In genomic region chr12:103036581-103037214, GRCh38 we compare ENCODE assay signal across 15 cellular contexts.
"Had no signal": no experiment of that assay in that cellular context is flagged by ENCODE, and none has a peak within 500 bp of the region (broad histone marks: within the 10 kb centered on the region; RNA-seq: fewer than 3 reads in every experiment).

No MANE protein-coding gene starts in this region.

- H3K9me3 Mint-ChIP-seq: activated CD4-positive, alpha-beta memory T cell treated with anti-CD3 and anti-CD28 coated beads for 36 hours had no signal

- H3K4me1 Mint-ChIP-seq: activated CD8-positive, alpha-beta memory T cell treated with anti-CD3 and anti-CD28 coated beads, Interleukin-2, amount 10 ng/mL, durations not matched to agents 7 days and 5 days; activated naive CD8-positive, alpha-beta T cell treated with anti-CD3 and anti-CD28 coated beads for 36 hours had no signal

- H3K36me3 Mint-ChIP-seq: activated CD4-positive, alpha-beta memory T cell treated with anti-CD3 and anti-CD28 coated beads for 36 hours; activated CD8-positive, alpha-beta memory T cell treated with anti-CD3 and anti-CD28 coated beads, Interleukin-2, amount 10 ng/mL, durations not matched to agents 7 days and 5 days; activated naive CD8-positive, alpha-beta T cell treated with anti-CD3 and anti-CD28 coated beads for 36 hours had no signal

- H3K27ac Mint-ChIP-seq: activated CD4-positive, alpha-beta memory T cell treated with anti-CD3 and anti-CD28 coated beads for 36 hours; activated CD8-positive, alpha-beta memory T cell treated with anti-CD3 and anti-CD28 coated beads, Interleukin-2, amount 10 ng/mL, durations not matched to agents 7 days and 5 days; activated naive CD8-positive, alpha-beta T cell treated with anti-CD3 and anti-CD28 coated beads for 36 hours; stimulated activated naive CD8-positive, alpha-beta T cell treated with anti-CD3 and anti-CD28 coated beads, Interleukin-15, Interleukin-2, amounts not matched to agents 100 ng/mL and 50 ng/mL, for 24 hours; WTC11 had no signal

- ATAC-seq: activated CD8-positive, alpha-beta memory T cell treated with anti-CD3 and anti-CD28 coated beads, Interleukin-2, amount 10 ng/mL, durations not matched to agents 7 days and 5 days; left lung; WTC11 had no signal

- H3K36me3 ChIP-seq: left lung, vagina had no signal

- H3K27me3 ChIP-seq: left lung, vagina had no signal

- H3K27ac ChIP-seq: left lung, vagina had no signal

- H3K9me3 ChIP-seq: left lung, vagina had no signal

- DNase-seq: activated CD4-positive, alpha-beta memory T cell treated with anti-CD3 and anti-CD28 coated beads for 36 hours; activated CD4-positive, alpha-beta T cell treated with anti-CD3 and anti-CD28 coated beads for 4 hours; activated CD8-positive, alpha-beta memory T cell treated with anti-CD3 and anti-CD28 coated beads, Interleukin-2, amount 10 ng/mL, durations not matched to agents 7 days and 5 days; activated naive CD8-positive, alpha-beta T cell treated with anti-CD3 and anti-CD28 coated beads for 36 hours; amniotic stem cell; effector CD4-positive, alpha-beta T cell; head of caudate nucleus; kidney; left lung; stimulated activated CD4-positive, alpha-beta T cell treated with anti-CD3 and anti-CD28 coated beads, Interleukin-2, amount 100 ng/mL, for 24 hours; trophoblast cell had no signal

- H3K4me3 Mint-ChIP-seq: activated CD4-positive, alpha-beta memory T cell treated with anti-CD3 and anti-CD28 coated beads for 36 hours; activated CD8-positive, alpha-beta memory T cell treated with anti-CD3 and anti-CD28 coated beads, Interleukin-2, amount 10 ng/mL, durations not matched to agents 7 days and 5 days; activated naive CD8-positive, alpha-beta T cell treated with anti-CD3 and anti-CD28 coated beads for 36 hours; stimulated activated naive CD8-positive, alpha-beta T cell treated with anti-CD3 and anti-CD28 coated beads, Interleukin-15, Interleukin-2, amounts not matched to agents 100 ng/mL and 50 ng/mL, for 24 hours; WTC11 had no signal

- H3K4me1 ChIP-seq: left lung, vagina had no signal

- FAIRE-seq: frontal cortex, kidney had no signal

- H3K4me3 ChIP-seq: left lung, vagina had no signal
